16 cellular contexts compared by ENCODE assay signal in the genomic region with DNA sequence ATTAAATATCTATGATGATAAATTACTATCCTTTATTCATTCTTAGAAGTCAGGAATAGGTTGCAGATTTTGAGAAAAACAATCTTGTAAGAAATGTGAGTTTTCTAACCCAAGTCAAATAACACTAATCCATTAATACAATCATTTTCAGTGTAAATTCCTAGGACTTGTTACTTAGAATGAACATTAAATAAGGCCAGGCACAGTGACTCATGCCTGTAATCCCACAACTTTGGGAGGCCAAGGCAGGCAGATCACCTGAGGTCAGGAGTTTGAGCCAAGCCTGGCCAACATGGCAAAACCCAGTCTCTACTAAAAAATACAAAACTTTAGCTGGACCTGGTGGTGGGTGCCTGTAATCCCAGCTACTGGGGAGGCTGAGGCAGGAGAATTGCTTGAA. TPM values are rescaled to one million over a fixed set of nuclear protein-coding genes. Genes with fewer than 3 reads are reported as not detected.
DNase-seq lines count a peak whose midpoint lies in the region; ATAC-seq and TF ChIP-seq lines count a peak whose summit lies in the region.
"Had no signal": no experiment of that assay in that cellular context is flagged by ENCODE, and none has a peak within 500 bp of the region (broad histone marks: within the 10 kb centered on the region; RNA-seq: fewer than 3 reads in every experiment).

No MANE protein-coding gene starts in this region.

- H3K27ac Mint-ChIP-seq in neural progenitor cell, result no peak overlapping the region
- H3K27ac Mint-ChIP-seq: GM23338 had no signal

- peak; percentile 11 for DNase-seq in EL
- peak; percentile 64 for DNase-seq in M059J (ENCODE audit: low read depth)
- DNase-seq in astrocyte of the spinal cord (ENCODE audit: low read depth, low spot score), result peak; percentile 32
- DNase-seq in iris pigment epithelial cell (ENCODE audit: low read depth), result peak; percentile 55
- DNase-seq in upper lobe of right lung, result no peak
- no peak for DNase-seq in neural progenitor cell (ENCODE audit: low spot score)
- DNase-seq in MM.1S, result no peak
- DNase-seq: NCI-H1105, NCI-H187 treated with DMSO at 0.1 percent for 48 hours, NCI-H2171 treated with DMSO at 0.1 percent for 48 hours, NCI-H510A, SIG-M5 had no signal

- H3K4me2 ChIP-seq in neural progenitor cell (no peak overlapping the region), MM.1S (ENCODE audit: low read depth, low read length) (no peak overlapping the region)
- H3K4me2 ChIP-seq: GM23338 had no signal

- intact Hi-C loops in upper lobe of right lung (cut with DNase I), result no loop called here

- peaks cover 28% of the 10 kb centered on the region for H3K36me3 Mint-ChIP-seq in neural progenitor cell

- H3K79me2 ChIP-seq in neural progenitor cell (ENCODE audit: low read depth) (no peaks in the 10 kb centered on the region), MM.1S (ENCODE audit: low read length) (no peaks in the 10 kb centered on the region)

- peaks cover 82% of the 10 kb centered on the region for H3K36me3 ChIP-seq in upper lobe of right lung
- peaks cover 8% of the 10 kb centered on the region for H3K36me3 ChIP-seq in neural progenitor cell
- H3K36me3 ChIP-seq in MM.1S (replicated peaks; ENCODE audit: insufficient read depth, low read length), result no peaks in the 10 kb centered on the region; the same call in 1 of the 2 replicates

- H3K27ac ChIP-seq in upper lobe of right lung, result no peak overlapping the region
- no peak overlapping the region for H3K27ac ChIP-seq in neural progenitor cell
- no peak overlapping the region for H3K27ac ChIP-seq in MM.1S (ENCODE audit: low read length)
- H3K27ac ChIP-seq: C4-2B had no signal

- H3K27me3 ChIP-seq in upper lobe of right lung (no peaks in the 10 kb centered on the region), neural progenitor cell (no peaks in the 10 kb centered on the region), MM.1S (replicated peaks; ENCODE audit: insufficient read depth, low read length) (no peaks in the 10 kb centered on the region)

- no peak overlapping the region for H3K4me3 ChIP-seq in astrocyte of the spinal cord (ENCODE audit: low read depth, low read length)
- no peak overlapping the region for H3K4me3 ChIP-seq in upper lobe of right lung
- no peak overlapping the region for H3K4me3 ChIP-seq in neural progenitor cell
- H3K4me3 ChIP-seq in MM.1S (ENCODE audit: low read length), result no peak overlapping the region
- H3K4me3 ChIP-seq: GM12878, GM23338 had no signal

- H3K9me3 Mint-ChIP-seq in neural progenitor cell, result no peaks in the 10 kb centered on the region
- H3K9me3 Mint-ChIP-seq: GM23338 had no signal

- H3K4me3 Mint-ChIP-seq in neural progenitor cell, result no peak overlapping the region
- H3K4me3 Mint-ChIP-seq: GM23338 had no signal

- H3K9ac ChIP-seq in neural progenitor cell (no peak overlapping the region), MM.1S (ENCODE audit: low read length) (no peak overlapping the region)

- H3K9me2 ChIP-seq in MM.1S (replicated peaks; ENCODE audit: insufficient read depth, low read length), result no peaks in the 10 kb centered on the region

- no peak for ATAC-seq in upper lobe of right lung
- ATAC-seq in GM19324 (IDR thresholded peaks at IDR 0.05; ENCODE audit: low FRiP score, unreplicated experiment), result no peak
- ATAC-seq: GM12878, GM23338 had no signal

- H3K9me3 ChIP-seq in upper lobe of right lung, result no peaks in the 10 kb centered on the region
- no peaks in the 10 kb centered on the region for H3K9me3 ChIP-seq in neural progenitor cell (ENCODE audit: low read depth)
- H3K9me3 ChIP-seq in MM.1S (replicated peaks; ENCODE audit: insufficient read depth, low read length), result no peaks in the 10 kb centered on the region

- H3K4me1 ChIP-seq in upper lobe of right lung (no peaks in the 10 kb centered on the region), neural progenitor cell (no peaks in the 10 kb centered on the region), MM.1S (ENCODE audit: low read length) (no peaks in the 10 kb centered on the region)

- no peaks in the 10 kb centered on the region for H3K27me3 Mint-ChIP-seq in neural progenitor cell (ENCODE audit: insufficient read depth, low read depth)

- H3F3A ChIP-seq in neural progenitor cell (ENCODE audit: low read depth) (no peaks in the 10 kb centered on the region), MM.1S (ENCODE audit: insufficient read depth, low read length) (no peaks in the 10 kb centered on the region)

- no peaks in the 10 kb centered on the region for H3K4me1 Mint-ChIP-seq in neural progenitor cell

- H4K20me1 ChIP-seq in neural progenitor cell (ENCODE audit: low read depth) (no peaks in the 10 kb centered on the region), MM.1S (ENCODE audit: insufficient read depth, low read length) (no peaks in the 10 kb centered on the region)

- H2AFZ ChIP-seq in neural progenitor cell (replicated peaks), result no peak overlapping the region
- H2AFZ ChIP-seq in MM.1S (ENCODE audit: low read length), result no peak overlapping the region
- H2AFZ ChIP-seq: GM23338 had no signal

- in situ Hi-C loops in astrocyte of the spinal cord (cut with HindIII; ENCODE audit: low sequenced_read_pairs), result no loop called here

- TF ChIP-seq CTCF in astrocyte of the spinal cord (IDR thresholded peaks at IDR 0.05; ENCODE audit: low read depth, low read length), result no peak
- TF ChIP-seq CTCF in upper lobe of right lung (IDR thresholded peaks at IDR 0.05), result no peak
- TF ChIP-seq CTCF in neural progenitor cell (IDR thresholded peaks at IDR 0.05), result no peak
- TF ChIP-seq CTCF in MM.1S (IDR thresholded peaks at IDR 0.05; ENCODE audit: low read length), result no peak

RNA-seq across cellular contexts. Expression of a gene that starts 45.8 kb away (rescaled TPM):
- not detected in 2 replicates for total RNA-seq in M059J (2014; rRNA removed; shearing (Covaris generic))
- total RNA-seq in upper lobe of right lung, result 2.1 TPM
- total RNA-seq in neural progenitor cell (ENCODE audit: low replicate concordance), result not detected in 2 replicates
- total RNA-seq: GM12878 had no signal

Comparison
In these comparisons a context has a peak if more than half of its experiments do, and no peak if none do; other contexts are left out.
1. DNase-seq: peak in EL (single experiment), M059J (single experiment), astrocyte of the spinal cord (single experiment) and iris pigment epithelial cell (single experiment); none in upper lobe of right lung (single experiment), neural progenitor cell (single experiment) and MM.1S (single experiment).